Comparison of ENCODE assay signal across 20 cellular contexts in genomic region chr3:188160751-188161150, GRCh38. TPM values are rescaled to one million over a fixed set of nuclear protein-coding genes. Genes with fewer than 3 reads are reported as not detected.
A peak's percentile ranks its signal among the peaks of the same experiment; 100 is the strongest.
DNase-seq lines count a peak whose midpoint lies in the region; ATAC-seq and TF ChIP-seq lines count a peak whose summit lies in the region.
"Had no signal": no experiment of that assay in that cellular context is flagged by ENCODE, and none has a peak within 500 bp of the region (broad histone marks: within the 10 kb centered on the region; RNA-seq: fewer than 3 reads in every experiment).

No MANE protein-coding gene starts in this region.

- H3K9me3 ChIP-seq in left ventricle myocardium inferior (replicated peaks) = no peaks in the 10 kb centered on the region
- no peaks in the 10 kb centered on the region for H3K9me3 ChIP-seq in T-helper 17 cell (ENCODE audit: control insufficient read depth, low read length, poor library complexity, severe bottlenecking)
- H3K9me3 ChIP-seq in uterus = no peaks in the 10 kb centered on the region
- H3K9me3 ChIP-seq in Peyer's patch = no peaks in the 10 kb centered on the region
- H3K9me3 ChIP-seq: colonic mucosa had no signal

- H3K27ac ChIP-seq in left ventricle myocardium inferior (replicated peaks) = peak overlapping the region; percentile 98
- peak overlapping the region; percentile 28 to 94 for H3K27ac ChIP-seq in uterus
- no peak overlapping the region for H3K27ac ChIP-seq in Peyer's patch
- H3K27ac ChIP-seq: hepatocyte, RWPE1 had no signal

- no peak overlapping the region for H3K4me3 ChIP-seq in left ventricle myocardium inferior
- no peak overlapping the region for H3K4me3 ChIP-seq in uterus
- H3K4me3 ChIP-seq in Peyer's patch = no peak overlapping the region
- H3K4me3 ChIP-seq: colonic mucosa, hepatocyte had no signal

- intact Hi-C loops in left ventricle myocardium inferior (cut with micrococcal nuclease) (no loop called here), cardiac septum (cut with DNase I) (no loop called here), uterus (cut with DNase I; ENCODE audit: low total_unique reads) (no loop called here)

- peaks cover 65% of the 10 kb centered on the region for H3K4me1 Mint-ChIP-seq in T-helper 17 cell
- H3K4me1 Mint-ChIP-seq in natural killer cell treated with Interleukin-12 subunit alpha and Interleukin-12 subunit beta and Interleukin-15 and Interleukin-18, amount 100 ng/mL, for 72 hours (ENCODE audit: low read depth in 2 of 2) = peaks cover 58 to 62% of the 10 kb centered on the region in 2 donors

- ATAC-seq in T-helper 17 cell = no peak
- ATAC-seq in natural killer cell treated with Interleukin-12 subunit alpha and Interleukin-12 subunit beta and Interleukin-15 and Interleukin-18, amount 100 ng/mL, for 72 hours = no peak

- H3K27ac Mint-ChIP-seq in T-helper 17 cell = peak overlapping the region; percentile 0
- peak overlapping the region; percentile 12 to 52 for H3K27ac Mint-ChIP-seq in natural killer cell treated with Interleukin-12 subunit alpha and Interleukin-12 subunit beta and Interleukin-15 and Interleukin-18, amount 100 ng/mL, for 72 hours
- H3K27ac Mint-ChIP-seq: activated CD4-positive, alpha-beta T cell treated with anti-CD3 and anti-CD28 coated beads, Interleukin-2, amount 10 ng/mL, durations not matched to agents 7 days and 5 days; HFFc6 had no signal

- H3K4me3 Mint-ChIP-seq in T-helper 17 cell = no peak overlapping the region
- H3K4me3 Mint-ChIP-seq in natural killer cell treated with Interleukin-12 subunit alpha and Interleukin-12 subunit beta and Interleukin-15 and Interleukin-18, amount 100 ng/mL, for 72 hours = no peak overlapping the region
- H3K4me3 Mint-ChIP-seq: activated CD4-positive, alpha-beta T cell treated with anti-CD3 and anti-CD28 coated beads, Interleukin-2, amount 10 ng/mL, durations not matched to agents 7 days and 5 days; HFFc6; nephron had no signal

- H3K36me3 Mint-ChIP-seq in T-helper 17 cell (ENCODE audit: low read depth) = peaks cover 3% of the 10 kb centered on the region
- peaks cover 11% of the 10 kb centered on the region for H3K36me3 Mint-ChIP-seq in natural killer cell treated with Interleukin-12 subunit alpha and Interleukin-12 subunit beta and Interleukin-15 and Interleukin-18, amount 100 ng/mL, for 72 hours

- H3K36me3 ChIP-seq in left ventricle myocardium inferior (no peaks in the 10 kb centered on the region), uterus (no peaks in the 10 kb centered on the region), Peyer's patch (no peaks in the 10 kb centered on the region)
- H3K36me3 ChIP-seq: colonic mucosa had no signal

- no peak for DNase-seq in left ventricle myocardium inferior
- no peak for DNase-seq in cardiac septum (ENCODE audit: low spot score)
- no peak for DNase-seq in T-helper 17 cell
- DNase-seq in natural killer cell treated with Interleukin-12 subunit alpha and Interleukin-12 subunit beta and Interleukin-15 and Interleukin-18, amount 100 ng/mL, for 72 hours (ENCODE audit: low spot score) = no peak
- DNase-seq in uterus = no peak
- DNase-seq in HK-2 (ENCODE audit: unreplicated experiment) = no peak
- DNase-seq in Peyer's patch = no peak
- DNase-seq: activated CD4-positive, alpha-beta T cell treated with anti-CD3 and anti-CD28 coated beads, Interleukin-2, amount 10 ng/mL, durations not matched to agents 7 days and 5 days; activated naive CD4-positive, alpha-beta T cell treated with anti-CD3 and anti-CD28 coated beads, Interleukin-2, amount 50 U/mL, for 16 hours; colonic mucosa; COR-L47; HFFc6; KG1; NCI-H2029 treated with DMSO at 0.1 percent for 48 hours; NCI-H524; stimulated activated CD4-positive, alpha-beta T cell treated with anti-CD3 and anti-CD28 coated beads, Interleukin-4, amount 100 ng/mL, for 24 hours; SW 1271 had no signal

- TF ChIP-seq CTCF in left ventricle myocardium inferior (IDR thresholded peaks at IDR 0.05; ENCODE audit: borderline replicate concordance) = no peak
- TF ChIP-seq CTCF in uterus (IDR thresholded peaks at IDR 0.05) = no peak
- TF ChIP-seq CTCF in Peyer's patch (IDR thresholded peaks at IDR 0.05) = no peak

- TF ChIP-seq POLR2A in uterus (IDR thresholded peaks at IDR 0.05) (no peak), Peyer's patch (IDR thresholded peaks at IDR 0.05) (no peak)

- no peaks in the 10 kb centered on the region for H3K27me3 Mint-ChIP-seq in T-helper 17 cell
- no peaks in the 10 kb centered on the region for H3K27me3 Mint-ChIP-seq in natural killer cell treated with Interleukin-12 subunit alpha and Interleukin-12 subunit beta and Interleukin-15 and Interleukin-18, amount 100 ng/mL, for 72 hours
- H3K27me3 Mint-ChIP-seq: activated CD4-positive, alpha-beta T cell treated with anti-CD3 and anti-CD28 coated beads, Interleukin-2, amount 10 ng/mL, durations not matched to agents 7 days and 5 days had no signal

- no peaks in the 10 kb centered on the region for H3K27me3 ChIP-seq in left ventricle myocardium inferior (ENCODE audit: low read depth)
- H3K27me3 ChIP-seq in uterus = no peaks in the 10 kb centered on the region
- H3K27me3 ChIP-seq in Peyer's patch = no peaks in the 10 kb centered on the region
- H3K27me3 ChIP-seq: colonic mucosa, hepatocyte had no signal

- H3K4me1 ChIP-seq in left ventricle myocardium inferior (peaks cover 100% of the 10 kb centered on the region), uterus (peaks cover 0 to 10% of the 10 kb centered on the region in 2 donors), Peyer's patch (peaks cover 0 to 92% (median 12%) of the 10 kb centered on the region in 4 donors)

- H3K9me3 Mint-ChIP-seq in natural killer cell treated with Interleukin-12 subunit alpha and Interleukin-12 subunit beta and Interleukin-15 and Interleukin-18, amount 100 ng/mL, for 72 hours = peaks cover 5% of the 10 kb centered on the region
- H3K9me3 Mint-ChIP-seq: HFFc6, nephron had no signal

RNA-seq across cellular contexts. Expression of gene LPP, which starts 6.8 kb away (rescaled TPM):
- total RNA-seq in left ventricle myocardium inferior = 97.4 TPM
- total RNA-seq in cardiac septum = 145 TPM
- total RNA-seq in T-helper 17 cell = 10 to 100 TPM; 81.0 to 94.2 TPM
- 10 to 100 TPM; 52.7 to 56.7 TPM for total RNA-seq in natural killer cell treated with Interleukin-12 subunit alpha and Interleukin-12 subunit beta and Interleukin-15 and Interleukin-18, amount 100 ng/mL, for 72 hours
- 1,000 to 10,000 TPM in 1 of 4 donors, 100 to 1,000 TPM in 3; 180 to 1,374 (median 712) TPM for total RNA-seq in uterus
- total RNA-seq in Peyer's patch = 100 to 1,000 TPM; 109 to 170 (median 132) TPM

Comparison
In these comparisons a context has a peak if more than half of its experiments do, and no peak if none do; other contexts are left out.
1. H3K27ac ChIP-seq: peak in left ventricle myocardium inferior (single experiment) and uterus (2 of 2); none in Peyer's patch (0 of 4).